21 cellular contexts compared by ENCODE assay signal in the genomic region with DNA sequence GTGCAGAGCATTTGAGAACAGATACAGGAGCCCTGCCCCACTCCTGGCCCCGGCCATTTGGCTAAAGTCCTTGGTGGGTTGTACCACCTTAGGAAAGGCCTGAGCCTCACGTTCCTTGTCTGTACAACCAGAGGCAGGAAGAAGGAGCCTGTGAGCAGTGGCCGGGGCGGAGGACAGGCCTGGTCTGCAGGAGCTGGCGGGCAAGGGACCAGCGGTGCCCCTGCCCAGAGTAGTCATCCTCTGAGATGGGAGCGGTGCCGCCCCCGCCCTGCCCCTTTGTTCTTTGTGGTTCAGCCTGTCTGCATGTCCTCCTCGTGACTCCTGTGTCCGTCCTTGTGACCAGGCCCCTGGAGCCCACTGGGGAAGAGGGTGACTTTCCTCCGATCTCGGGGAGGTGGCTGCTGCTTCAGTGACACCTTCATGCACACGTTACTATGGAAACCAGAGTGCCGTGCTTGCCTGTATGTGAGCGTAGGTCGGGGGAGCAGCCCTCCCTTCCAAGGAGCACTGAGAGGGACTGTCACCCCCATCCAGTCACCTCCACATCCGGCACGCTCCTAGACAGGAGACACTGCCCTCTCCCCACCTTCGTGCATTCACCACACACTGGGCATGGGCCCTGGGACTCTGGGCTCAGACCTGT. TPM values are rescaled to one million over a fixed set of nuclear protein-coding genes. Genes with fewer than 3 reads are reported as not detected.
"Had no signal": no experiment of that assay in that cellular context is flagged by ENCODE, and none has a peak within 500 bp of the region (broad histone marks: within the 10 kb centered on the region; RNA-seq: fewer than 3 reads in every experiment).

No MANE protein-coding gene starts in this region.

- H3K4me1 ChIP-seq: heart left ventricle, spleen, testis, tibial nerve had no signal

- H3K27ac ChIP-seq: heart left ventricle, neutrophil, ovary, spleen, testis, tibial nerve had no signal

- H3K4me3 ChIP-seq: heart left ventricle, ovary, spleen, testis, tibial nerve had no signal

- DNase-seq: cortex of kidney; effector CD8-positive, alpha-beta T cell; foreskin melanocyte; hippocampal formation; kidney glomerular epithelial cell; mesendoderm; naive B cell; ovary; spleen; stimulated activated CD4-positive, alpha-beta T cell treated with anti-CD3 and anti-CD28 coated beads, Interleukin-15, amount 100 ng/mL, for 24 hours; stimulated activated CD4-positive, alpha-beta T cell treated with anti-CD3 and anti-CD28 coated beads, Interleukin-1b, Interleukin-23, amount 100 ng/mL, for 48 hours; stimulated activated CD4-positive, alpha-beta T cell treated with anti-CD3 and anti-CD28 coated beads, Interleukin-4, amount 100 ng/mL, for 24 hours; testis had no signal

- ATAC-seq: heart left ventricle; sciatic nerve; stimulated activated memory B cell treated with anti-CD40 and anti-IgM and Interleukin-4, amounts not matched to agents 10 μg/mL and 1 μg/mL and 100 μg/mL, for 72 hours had no signal

- H3K27me3 ChIP-seq: ovary, testis had no signal

- H3K36me3 ChIP-seq: heart left ventricle, neutrophil, ovary, spleen, tibial nerve had no signal

- H3K9me3 ChIP-seq: heart left ventricle, neutrophil, ovary, spleen, testis, tibial nerve had no signal

RNA-seq across cellular contexts. Expression of gene UNC5A, which starts 42.9 kb away (rescaled TPM):
- total RNA-seq: sciatic nerve, skeletal muscle tissue, spleen, tibial nerve, ureter had no signal
- polyA plus RNA-seq: heart left ventricle had no signal

RNA-seq across cellular contexts. Expression of gene HK3, which starts 45.9 kb away (rescaled TPM):
- total RNA-seq: lung microvascular endothelial cell had no signal
